In genomic region chr15:72475674-72476073, GRCh38 we compare ENCODE assay signal across 8 cellular contexts.
A peak's percentile ranks its signal among the peaks of the same experiment; 100 is the strongest.
DNase-seq lines count a peak whose midpoint lies in the region; ATAC-seq and TF ChIP-seq lines count a peak whose summit lies in the region.

No MANE protein-coding gene starts in this region.

- no peak for TF ChIP-seq CTCF in fibroblast of pulmonary artery (IDR thresholded peaks at IDR 0.05; ENCODE audit: low read length, missing control alignments)
- no peak for TF ChIP-seq CTCF in GM13977 (IDR thresholded peaks at IDR 0.05; ENCODE audit: extremely low read depth, insufficient read depth, missing control alignments)

- peaks cover 29% of the 10 kb centered on the region for H3K4me1 Mint-ChIP-seq in T-helper 2 cell treated with Interferon-gamma antibody and Interleukin-4, amounts not matched to agents 5 μg/mL and 100 μg/mL, for 36 hours (ENCODE audit: low read depth)

- peak overlapping the region; percentile 100 for H3K27ac ChIP-seq in rectal smooth muscle tissue (ENCODE audit: low read depth, low read length)

- peaks cover 41% of the 10 kb centered on the region for H3K36me3 Mint-ChIP-seq in T-helper 2 cell treated with Interferon-gamma antibody and Interleukin-4, amounts not matched to agents 5 μg/mL and 100 μg/mL, for 36 hours (ENCODE audit: low read depth)

- H3K4me1 ChIP-seq in rectal smooth muscle tissue (ENCODE audit: control insufficient read depth, insufficient read depth, low read length), result peaks cover 30% of the 10 kb centered on the region

- no peaks in the 10 kb centered on the region for H3K27me3 Mint-ChIP-seq in T-helper 2 cell treated with Interferon-gamma antibody and Interleukin-4, amounts not matched to agents 5 μg/mL and 100 μg/mL, for 36 hours (ENCODE audit: low read depth)

- H3K9ac ChIP-seq in rectal smooth muscle tissue (ENCODE audit: low read length), result peak overlapping the region; percentile 98

- in situ Hi-C loops in GM13977 (cut with MboI; ENCODE audit: low pct_unique_long_range_greater_than_20kb, low sequenced_read_pairs, unreplicated experiment), result no loop called here

- H3K27ac Mint-ChIP-seq in T-helper 2 cell treated with Interferon-gamma antibody and Interleukin-4, amounts not matched to agents 5 μg/mL and 100 μg/mL, for 36 hours, result peak overlapping the region; percentile 92

- H3K4me3 Mint-ChIP-seq in T-helper 2 cell treated with Interferon-gamma antibody and Interleukin-4, amounts not matched to agents 5 μg/mL and 100 μg/mL, for 36 hours, result peak overlapping the region; percentile 91

- H3K36me3 ChIP-seq in rectal smooth muscle tissue (ENCODE audit: control insufficient read depth, insufficient read depth, low read length), result peaks cover 8% of the 10 kb centered on the region

- no peaks in the 10 kb centered on the region for H3K9me3 Mint-ChIP-seq in T-helper 2 cell treated with Interferon-gamma antibody and Interleukin-4, amounts not matched to agents 5 μg/mL and 100 μg/mL, for 36 hours

- H3K4me3 ChIP-seq in GM08714 (ENCODE audit: low read length), result peak overlapping the region; percentile 94
- H3K4me3 ChIP-seq in fibroblast of pulmonary artery (replicated peaks; ENCODE audit: low read depth, low read length), result peak overlapping the region; percentile 77
- H3K4me3 ChIP-seq in rectal smooth muscle tissue (ENCODE audit: low read length), result peak overlapping the region; percentile 99

- ATAC-seq in HG03280 (IDR thresholded peaks at IDR 0.05; ENCODE audit: unreplicated experiment), result no peak

- H3K27me3 ChIP-seq in rectal smooth muscle tissue (ENCODE audit: control insufficient read depth, insufficient read depth, low read length), result no peaks in the 10 kb centered on the region

- DNase-seq in T-helper 2 cell treated with Interferon-gamma antibody and Interleukin-4, amounts not matched to agents 5 μg/mL and 100 μg/mL, for 36 hours (ENCODE audit: low spot score), result no peak
- no peak for DNase-seq in fibroblast of pulmonary artery (ENCODE audit: low read depth)
- no peak for DNase-seq in GM13977 (ENCODE audit: low spot score)
- no peak for DNase-seq in DMS 273 (lab: John Stamatoyannopoulos, UW; ENCODE audit: unreplicated experiment)
- no peak for DNase-seq in NCI-H345 (lab: John Stamatoyannopoulos, UW)
